In genomic region chr13:33636955-33637670, GRCh38 we compare ENCODE assay signal across 19 cellular contexts.
DNase-seq lines count a peak whose midpoint lies in the region; ATAC-seq, FAIRE-seq and TF ChIP-seq lines count a peak whose summit lies in the region.
"Had no signal": no experiment of that assay in that cellular context is flagged by ENCODE, and none has a peak within 500 bp of the region (broad histone marks: within the 10 kb centered on the region; RNA-seq: fewer than 3 reads in every experiment).

No MANE protein-coding gene starts in this region.

- intact Hi-C loops in HepG2 (cut with micrococcal nuclease; ENCODE audit: unreplicated experiment) (no loop called here), right lobe of liver (cut with DNase I) (no loop called here), vagina (cut with DNase I) (no loop called here)

- peak; percentile 18 for FAIRE-seq in HepG2 (lab: Jason Lieb, UNC)

- TF ChIP-seq EP300 in HepG2 (IDR thresholded peaks at IDR 0.05; ENCODE audit: low read depth in 2 of 2, low read length in 2 of 2), result no peak
- TF ChIP-seq EP300 in HepG2 (CRISPR knock-in tag; IDR thresholded peaks at IDR 0.05; ENCODE audit: borderline replicate concordance), result no peak

- 93% methylated on average over 3 of the region's 3 CpGs for WGBS in HepG2 (ENCODE audit: low lambda C conversion rate)
- 71% methylated on average over 3 of the region's 3 CpGs for WGBS in right lobe of liver (ENCODE audit: insufficient coverage, low coverage, low lambda C conversion rate, missing lambda C conversion rate)

- no peaks in the 10 kb centered on the region for H4K20me1 ChIP-seq in HepG2 (ENCODE audit: insufficient read depth, low read length)

- in situ Hi-C loops in HepG2 (cut with HindIII; ENCODE audit: extremely low pct_ligation_motif_present, low pct_unique_long_range_greater_than_20kb), result no loop called here

- TF ChIP-seq CTCF in HepG2 (CRISPR knock-in tag; IDR thresholded peaks at IDR 0.05), result no peak
- TF ChIP-seq CTCF in right lobe of liver (IDR thresholded peaks at IDR 0.05), result no peak
- no peak for TF ChIP-seq CTCF in RWPE2 (IDR thresholded peaks at IDR 0.05; ENCODE audit: poor library complexity, severe bottlenecking)
- no peak for TF ChIP-seq CTCF in vagina (IDR thresholded peaks at IDR 0.05)

- CTCF ChIA-PET in HepG2 (lab: Yijun Ruan, JAX; ENCODE audit: low intra/inter-chr PET ratio, low total read pairs), result no interaction called here

- ATAC-seq in HepG2, result no peak
- no peak for ATAC-seq in right lobe of liver
- no peak for ATAC-seq in RWPE2 (ENCODE audit: low read depth)
- ATAC-seq: CD8-positive, alpha-beta T cell; SK-N-SH treated with all-trans-retinoic acid at 6 μM for 48 hours had no signal

- no peak overlapping the region for H3K9ac ChIP-seq in HepG2 (ENCODE audit: insufficient read depth, low read depth, low read length)

- TF ChIP-seq RAD21 in HepG2 (CRISPR knock-in tag; IDR thresholded peaks at IDR 0.05), result no peak

- no peak for TF ChIP-seq POLR2A in HepG2 (IDR thresholded peaks at IDR 0.05; ENCODE audit: insufficient read depth in 1 of 2, low read depth in 2 of 2, low read length in 2 of 2)
- no peak for TF ChIP-seq POLR2A in right lobe of liver (IDR thresholded peaks at IDR 0.05)
- TF ChIP-seq POLR2A in vagina (IDR thresholded peaks at IDR 0.05), result no peak

- no peak overlapping the region for H3K4me2 ChIP-seq in HepG2 (ENCODE audit: low read depth, low read length)

- POLR2A ChIA-PET in HepG2 (lab: Yijun Ruan, JAX), result interaction anchor here (1.3 kb wide), 1 partner anchor 42 kb away, joined by 7 read pairs; no protein-coding TSS in a partner anchor

- peaks cover 78% of the 10 kb centered on the region for H3K4me1 ChIP-seq in HepG2 (ENCODE audit: insufficient read depth, low read length)
- H3K4me1 ChIP-seq in right lobe of liver, result peaks cover 0 to 27% (median 10%) of the 10 kb centered on the region in 4 donors
- H3K4me1 ChIP-seq in RWPE2 (ENCODE audit: insufficient read depth, poor library complexity, severe bottlenecking), result peaks cover 50% of the 10 kb centered on the region
- H3K4me1 ChIP-seq in vagina, result peaks cover 35% of the 10 kb centered on the region

- H3K9me3 ChIP-seq in HepG2 (ENCODE audit: low read length) (no peaks in the 10 kb centered on the region), right lobe of liver (no peaks in the 10 kb centered on the region), RWPE2 (ENCODE audit: severe bottlenecking) (no peaks in the 10 kb centered on the region), vagina (no peaks in the 10 kb centered on the region)
- H3K9me3 ChIP-seq: adrenal gland, heart left ventricle, suprapubic skin had no signal

- BruUV-seq in HepG2 (replicated peaks; lab: Mats Ljungman, UMichigan), result no TSS peak

- peaks cover 7% of the 10 kb centered on the region for H3K79me2 ChIP-seq in HepG2 (ENCODE audit: insufficient read depth, low read length)

- no peak overlapping the region for H2AFZ ChIP-seq in HepG2 (ENCODE audit: low read length)

- H3K4me3 ChIP-seq in HepG2 (replicated peaks in 1 of 3; ENCODE audit: insufficient read depth in 1 of 3, low read depth in 2 of 3, low read length in 3 of 3) (no peak overlapping the region), right lobe of liver (no peak overlapping the region), RWPE2 (ENCODE audit: severe bottlenecking) (no peak overlapping the region), vagina (no peak overlapping the region)
- H3K4me3 ChIP-seq: adrenal gland, heart left ventricle, suprapubic skin had no signal

- H3K27me3 ChIP-seq in HepG2 (ENCODE audit: control insufficient read depth in 1 of 2, insufficient read depth in 2 of 2, low read length in 2 of 2), result no peaks in the 10 kb centered on the region
- no peaks in the 10 kb centered on the region for H3K27me3 ChIP-seq in right lobe of liver
- no peaks in the 10 kb centered on the region for H3K27me3 ChIP-seq in RWPE2 (ENCODE audit: insufficient read depth, poor library complexity, severe bottlenecking)
- no peaks in the 10 kb centered on the region for H3K27me3 ChIP-seq in vagina
- H3K27me3 ChIP-seq: adrenal gland, heart left ventricle, suprapubic skin had no signal

- no peak overlapping the region for H3K27ac ChIP-seq in HepG2 (ENCODE audit: extremely low read length, insufficient read depth, low read length)
- H3K27ac ChIP-seq in right lobe of liver, result no peak overlapping the region
- H3K27ac ChIP-seq in RWPE2 (ENCODE audit: poor library complexity, severe bottlenecking), result peak overlapping the region; percentile 92
- H3K27ac ChIP-seq in vagina, result peak overlapping the region; percentile 12

- no peaks in the 10 kb centered on the region; a peak in 1 of 5 replicates for H3K36me3 ChIP-seq in HepG2 (replicated peaks in 1 of 2; ENCODE audit: control insufficient read depth in 1 of 2, insufficient read depth in 2 of 2, low read length in 2 of 2)
- no peaks in the 10 kb centered on the region for H3K36me3 ChIP-seq in right lobe of liver
- no peaks in the 10 kb centered on the region for H3K36me3 ChIP-seq in RWPE2 (ENCODE audit: low read depth)
- no peaks in the 10 kb centered on the region for H3K36me3 ChIP-seq in vagina
- H3K36me3 ChIP-seq: adrenal gland, heart left ventricle, suprapubic skin had no signal

- DNase-seq in HepG2 (ENCODE audit: low spot score) (no peak), right lobe of liver (no peak), RWPE2 (ENCODE audit: low spot score) (no peak), germinal center (ENCODE audit: low spot score) (peak; percentile 8), vagina (ENCODE audit: extremely low spot score in 2 of 2) (no peak), NCI-H1436 (lab: John Stamatoyannopoulos, UW) (no peak), DMS53 treated with DMSO at 0.1 percent for 48 hours (lab: John Stamatoyannopoulos, UW; ENCODE audit: unreplicated experiment) (no peak), NCI-H1048 (lab: John Stamatoyannopoulos, UW) (no peak)
- DNase-seq: activated CD4-positive, alpha-beta T cell treated with anti-CD3 and anti-CD28 coated beads for 48 hours; CD8-positive, alpha-beta T cell; cerebellar nuclear complex; DMS79; effector CD8-positive, alpha-beta T cell; heart left ventricle; NCI-H1417 treated with DMSO at 0.1 percent for 48 hours; stimulated activated CD4-positive, alpha-beta T cell treated with anti-CD3 and anti-CD28 coated beads, Interleukin-4, amount 100 ng/mL, for 1 hour had no signal

TF ChIP-seq in HepG2, 621 proteins besides CTCF, POLR2A, EP300 and RAD21:
- TF ChIP-seq ZNF230 (CRISPR knock-in tag; IDR thresholded peaks at IDR 0.05), result no peak
- TF ChIP-seq ZNF292 (CRISPR knock-in tag; IDR thresholded peaks at IDR 0.05; ENCODE audit: borderline replicate concordance, low read depth), result no peak
- no peak for TF ChIP-seq ZBTB4 (CRISPR knock-in tag; IDR thresholded peaks at IDR 0.05; ENCODE audit: borderline replicate concordance)
- TF ChIP-seq E2F5 (CRISPR knock-in tag; conservative IDR thresholded peaks at IDR 0.05), result no peak
- TF ChIP-seq POLR2AphosphoS5 (IDR thresholded peaks at IDR 0.05; ENCODE audit: low read depth, low read length), result no peak
- TF ChIP-seq ZBTB25 (CRISPR knock-in tag; IDR thresholded peaks at IDR 0.05), result no peak
- TF ChIP-seq SALL1 (CRISPR knock-in tag; IDR thresholded peaks at IDR 0.05), result no peak
- no peak for TF ChIP-seq SMARCC2 (IDR thresholded peaks at IDR 0.05)
- TF ChIP-seq ONECUT2 (CRISPR knock-in tag; IDR thresholded peaks at IDR 0.05), result no peak
- TF ChIP-seq DNMT3B (CRISPR knock-in tag; conservative IDR thresholded peaks at IDR 0.05), result no peak

Comparison
In these comparisons a context has a peak if more than half of its experiments do, and no peak if none do; other contexts are left out.
1. H3K27ac ChIP-seq: peak in RWPE2 (single experiment) and vagina (single experiment); none in HepG2 (single experiment) and right lobe of liver (0 of 3).